Comparison of ENCODE assay signal across 1 cellular context in the genomic region with DNA sequence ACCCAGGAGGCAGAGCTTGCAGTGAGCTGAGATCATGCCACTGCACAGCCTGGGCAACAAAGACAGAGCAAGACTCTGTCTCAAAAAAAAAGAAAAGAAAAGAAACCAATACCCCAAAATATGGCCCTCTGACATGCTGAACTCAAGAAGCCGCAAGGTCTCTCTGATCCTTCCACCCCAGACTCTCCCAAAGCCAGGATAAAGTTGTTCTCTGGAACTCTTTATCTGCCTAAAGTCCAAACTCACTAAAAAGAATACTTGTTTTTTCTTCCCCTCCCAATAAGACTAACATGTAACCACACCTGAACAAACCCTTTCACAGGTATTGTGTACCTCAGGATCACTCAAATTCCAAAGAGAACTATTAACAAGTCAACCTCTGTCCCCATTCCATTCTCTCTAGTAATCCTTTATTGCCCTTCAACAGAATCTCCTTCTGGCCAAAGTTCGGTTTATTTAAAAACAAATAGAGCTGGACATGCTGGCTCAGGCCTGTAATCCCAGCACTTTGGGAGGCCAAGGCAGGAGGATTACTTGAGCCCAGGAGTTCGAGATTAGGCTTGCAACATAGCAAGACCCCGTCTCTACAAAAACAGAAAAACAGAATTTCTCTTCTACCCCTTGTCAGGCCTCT.
TF ChIP-seq lines count a peak whose summit lies in the region.

No MANE protein-coding gene starts in this region.

TF ChIP-seq in HepG2, 621 proteins besides CTCF, POLR2A, EP300 and RAD21 (continued from another document and continues in another):
- TF ChIP-seq, protein P1, sequence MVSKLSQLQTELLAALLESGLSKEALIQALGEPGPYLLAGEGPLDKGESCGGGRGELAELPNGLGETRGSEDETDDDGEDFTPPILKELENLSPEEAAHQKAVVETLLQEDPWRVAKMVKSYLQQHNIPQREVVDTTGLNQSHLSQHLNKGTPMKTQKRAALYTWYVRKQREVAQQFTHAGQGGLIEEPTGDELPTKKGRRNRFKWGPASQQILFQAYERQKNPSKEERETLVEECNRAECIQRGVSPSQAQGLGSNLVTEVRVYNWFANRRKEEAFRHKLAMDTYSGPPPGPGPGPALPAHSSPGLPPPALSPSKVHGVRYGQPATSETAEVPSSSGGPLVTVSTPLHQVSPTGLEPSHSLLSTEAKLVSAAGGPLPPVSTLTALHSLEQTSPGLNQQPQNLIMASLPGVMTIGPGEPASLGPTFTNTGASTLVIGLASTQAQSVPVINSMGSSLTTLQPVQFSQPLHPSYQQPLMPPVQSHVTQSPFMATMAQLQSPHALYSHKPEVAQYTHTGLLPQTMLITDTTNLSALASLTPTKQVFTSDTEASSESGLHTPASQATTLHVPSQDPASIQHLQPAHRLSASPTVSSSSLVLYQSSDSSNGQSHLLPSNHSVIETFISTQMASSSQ (IDR thresholded peaks at IDR 0.05; ENCODE audit: low read depth) = no peak
- TF ChIP-seq, protein P1 (CRISPR knock-in tag; IDR thresholded peaks at IDR 0.05; ENCODE audit: borderline replicate concordance) = no peak
- no peak for TF ChIP-seq ZNF761 (CRISPR knock-in tag; conservative IDR thresholded peaks at IDR 0.05)
- no peak for TF ChIP-seq ZNF367 (CRISPR knock-in tag; IDR thresholded peaks at IDR 0.05; ENCODE audit: borderline replicate concordance)
- TF ChIP-seq, protein P2, sequence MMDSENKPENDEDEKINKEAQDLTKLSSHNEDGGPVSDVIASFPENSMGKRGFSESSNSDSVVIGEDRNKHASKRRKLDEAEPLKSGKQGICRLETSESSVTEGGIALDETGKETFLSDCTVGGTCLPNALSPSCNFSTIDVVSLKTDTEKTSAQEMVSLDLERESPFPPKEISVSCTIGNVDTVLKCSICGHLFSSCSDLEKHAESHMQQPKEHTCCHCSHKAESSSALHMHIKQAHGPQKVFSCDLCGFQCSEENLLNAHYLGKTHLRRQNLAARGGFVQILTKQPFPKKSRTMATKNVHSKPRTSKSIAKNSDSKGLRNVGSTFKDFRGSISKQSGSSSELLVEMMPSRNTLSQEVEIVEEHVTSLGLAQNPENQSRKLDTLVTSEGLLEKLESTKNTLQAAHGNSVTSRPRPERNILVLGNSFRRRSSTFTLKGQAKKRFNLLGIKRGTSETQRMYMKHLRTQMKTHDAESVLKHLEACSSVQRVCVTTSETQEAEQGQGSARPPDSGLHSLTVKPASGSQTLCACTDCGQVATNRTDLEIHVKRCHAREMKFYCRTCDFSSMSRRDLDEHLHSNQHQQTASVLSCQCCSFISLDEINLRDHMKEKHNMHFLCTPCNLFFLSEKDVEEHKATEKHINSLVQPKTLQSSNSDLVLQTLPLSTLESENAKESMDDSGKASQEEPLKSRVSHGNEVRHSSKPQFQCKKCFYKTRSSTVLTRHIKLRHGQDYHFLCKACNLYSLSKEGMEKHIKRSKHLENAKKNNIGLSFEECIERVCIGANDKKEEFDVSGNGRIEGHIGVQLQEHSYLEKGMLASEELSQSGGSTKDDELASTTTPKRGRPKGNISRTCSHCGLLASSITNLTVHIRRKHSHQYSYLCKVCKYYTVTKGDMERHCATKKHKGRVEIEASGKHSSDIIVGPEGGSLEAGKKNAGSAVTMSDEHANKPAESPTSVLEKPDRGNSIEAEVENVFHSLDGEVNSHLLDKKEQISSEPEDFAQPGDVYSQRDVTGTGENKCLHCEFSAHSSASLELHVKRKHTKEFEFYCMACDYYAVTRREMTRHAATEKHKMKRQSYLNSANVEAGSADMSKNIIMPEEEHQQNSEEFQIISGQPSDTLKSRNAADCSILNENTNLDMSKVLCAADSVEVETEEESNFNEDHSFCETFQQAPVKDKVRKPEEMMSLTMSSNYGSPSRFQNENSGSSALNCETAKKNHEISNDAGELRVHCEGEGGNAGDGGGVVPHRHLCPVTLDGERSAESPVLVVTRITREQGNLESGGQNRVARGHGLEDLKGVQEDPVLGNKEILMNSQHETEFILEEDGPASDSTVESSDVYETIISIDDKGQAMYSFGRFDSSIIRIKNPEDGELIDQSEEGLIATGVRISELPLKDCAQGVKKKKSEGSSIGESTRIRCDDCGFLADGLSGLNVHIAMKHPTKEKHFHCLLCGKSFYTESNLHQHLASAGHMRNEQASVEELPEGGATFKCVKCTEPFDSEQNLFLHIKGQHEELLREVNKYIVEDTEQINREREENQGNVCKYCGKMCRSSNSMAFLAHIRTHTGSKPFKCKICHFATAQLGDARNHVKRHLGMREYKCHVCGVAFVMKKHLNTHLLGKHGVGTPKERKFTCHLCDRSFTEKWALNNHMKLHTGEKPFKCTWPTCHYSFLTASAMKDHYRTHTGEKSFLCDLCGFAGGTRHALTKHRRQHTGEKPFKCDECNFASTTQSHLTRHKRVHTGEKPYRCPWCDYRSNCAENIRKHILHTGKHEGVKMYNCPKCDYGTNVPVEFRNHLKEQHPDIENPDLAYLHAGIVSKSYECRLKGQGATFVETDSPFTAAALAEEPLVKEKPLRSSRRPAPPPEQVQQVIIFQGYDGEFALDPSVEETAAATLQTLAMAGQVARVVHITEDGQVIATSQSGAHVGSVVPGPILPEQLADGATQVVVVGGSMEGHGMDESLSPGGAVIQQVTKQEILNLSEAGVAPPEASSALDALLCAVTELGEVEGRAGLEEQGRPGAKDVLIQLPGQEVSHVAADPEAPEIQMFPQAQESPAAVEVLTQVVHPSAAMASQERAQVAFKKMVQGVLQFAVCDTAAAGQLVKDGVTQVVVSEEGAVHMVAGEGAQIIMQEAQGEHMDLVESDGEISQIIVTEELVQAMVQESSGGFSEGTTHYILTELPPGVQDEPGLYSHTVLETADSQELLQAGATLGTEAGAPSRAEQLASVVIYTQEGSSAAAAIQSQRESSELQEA (CRISPR knock-in tag; IDR thresholded peaks at IDR 0.05; ENCODE audit: not compliant biosample characterization) = no peak
- TF ChIP-seq, protein P3, sequence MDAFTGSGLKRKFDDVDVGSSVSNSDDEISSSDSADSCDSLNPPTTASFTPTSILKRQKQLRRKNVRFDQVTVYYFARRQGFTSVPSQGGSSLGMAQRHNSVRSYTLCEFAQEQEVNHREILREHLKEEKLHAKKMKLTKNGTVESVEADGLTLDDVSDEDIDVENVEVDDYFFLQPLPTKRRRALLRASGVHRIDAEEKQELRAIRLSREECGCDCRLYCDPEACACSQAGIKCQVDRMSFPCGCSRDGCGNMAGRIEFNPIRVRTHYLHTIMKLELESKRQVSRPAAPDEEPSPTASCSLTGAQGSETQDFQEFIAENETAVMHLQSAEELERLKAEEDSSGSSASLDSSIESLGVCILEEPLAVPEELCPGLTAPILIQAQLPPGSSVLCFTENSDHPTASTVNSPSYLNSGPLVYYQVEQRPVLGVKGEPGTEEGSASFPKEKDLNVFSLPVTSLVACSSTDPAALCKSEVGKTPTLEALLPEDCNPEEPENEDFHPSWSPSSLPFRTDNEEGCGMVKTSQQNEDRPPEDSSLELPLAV (CRISPR knock-in tag; conservative IDR thresholded peaks at IDR 0.05; ENCODE audit: low read depth) = no peak
- TF ChIP-seq ZNF292 (CRISPR knock-in tag; IDR thresholded peaks at IDR 0.05; ENCODE audit: borderline replicate concordance, low read depth) = no peak
- no peak for TF ChIP-seq ZNF530 (CRISPR knock-in tag; IDR thresholded peaks at IDR 0.05; ENCODE audit: low read depth)
- no peak for TF ChIP-seq ZNF674 (CRISPR knock-in tag; IDR thresholded peaks at IDR 0.05; ENCODE audit: low read depth)
- TF ChIP-seq ZBTB42 (CRISPR knock-in tag; IDR thresholded peaks at IDR 0.05) = no peak
- TF ChIP-seq, protein P4, sequence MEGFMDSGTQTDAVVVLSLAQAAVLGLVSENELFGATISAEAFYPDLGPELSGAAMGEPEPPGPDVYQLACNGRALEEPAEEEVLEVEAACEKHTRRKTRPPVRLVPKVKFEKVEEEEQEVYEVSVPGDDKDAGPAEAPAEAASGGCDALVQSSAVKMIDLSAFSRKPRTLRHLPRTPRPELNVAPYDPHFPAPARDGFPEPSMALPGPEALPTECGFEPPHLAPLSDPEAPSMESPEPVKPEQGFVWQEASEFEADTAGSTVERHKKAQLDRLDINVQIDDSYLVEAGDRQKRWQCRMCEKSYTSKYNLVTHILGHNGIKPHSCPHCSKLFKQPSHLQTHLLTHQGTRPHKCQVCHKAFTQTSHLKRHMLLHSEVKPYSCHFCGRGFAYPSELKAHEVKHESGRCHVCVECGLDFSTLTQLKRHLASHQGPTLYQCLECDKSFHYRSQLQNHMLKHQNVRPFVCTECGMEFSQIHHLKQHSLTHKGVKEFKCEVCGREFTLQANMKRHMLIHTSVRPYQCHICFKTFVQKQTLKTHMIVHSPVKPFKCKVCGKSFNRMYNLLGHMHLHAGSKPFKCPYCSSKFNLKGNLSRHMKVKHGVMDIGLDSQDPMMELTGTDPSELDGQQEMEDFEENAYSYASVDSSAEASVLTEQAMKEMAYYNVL (CRISPR knock-in tag; IDR thresholded peaks at IDR 0.05; ENCODE audit: borderline replicate concordance) = peak; percentile 67; the same call in 1 of the 2 replicates
- TF ChIP-seq ZMYM4 (CRISPR knock-in tag; IDR thresholded peaks at IDR 0.05) = peak; percentile 48; the same call in 1 of the 2 replicates
- TF ChIP-seq HNRNPLL (IDR thresholded peaks at IDR 0.05; ENCODE audit: low read depth, low read length, poor library complexity, severe bottlenecking) = no peak
- TF ChIP-seq, protein P5, sequence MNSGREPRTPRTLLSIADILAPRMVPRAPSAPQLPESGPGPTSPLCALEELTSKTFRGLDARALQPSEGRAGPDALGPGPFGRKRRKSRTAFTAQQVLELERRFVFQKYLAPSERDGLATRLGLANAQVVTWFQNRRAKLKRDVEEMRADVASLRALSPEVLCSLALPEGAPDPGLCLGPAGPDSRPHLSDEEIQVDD (CRISPR knock-in tag; IDR thresholded peaks at IDR 0.05; ENCODE audit: borderline replicate concordance) = no peak
- no peak for TF ChIP-seq ZSCAN9 (CRISPR knock-in tag; IDR thresholded peaks at IDR 0.05; ENCODE audit: borderline replicate concordance)
- TF ChIP-seq ZNF205 (CRISPR knock-in tag; IDR thresholded peaks at IDR 0.05) = no peak; the same call in 1 of the 2 replicates
- TF ChIP-seq ELF4 (CRISPR knock-in tag; IDR thresholded peaks at IDR 0.05; ENCODE audit: borderline replicate concordance) = no peak
- no peak for TF ChIP-seq ZNF282 (IDR thresholded peaks at IDR 0.05; ENCODE audit: partially characterized antibody)
- no peak for TF ChIP-seq MBNL3 (CRISPR knock-in tag; conservative IDR thresholded peaks at IDR 0.05)
- TF ChIP-seq ARID2 (CRISPR knock-in tag; IDR thresholded peaks at IDR 0.05; ENCODE audit: borderline replicate concordance) = no peak
- TF ChIP-seq TBP (CRISPR knock-in tag; IDR thresholded peaks at IDR 0.05) = no peak
- TF ChIP-seq ZFP62 (CRISPR knock-in tag; IDR thresholded peaks at IDR 0.05) = no peak
- TF ChIP-seq ZNF850 (CRISPR knock-in tag; conservative IDR thresholded peaks at IDR 0.05) = no peak
- TF ChIP-seq, protein P6, sequence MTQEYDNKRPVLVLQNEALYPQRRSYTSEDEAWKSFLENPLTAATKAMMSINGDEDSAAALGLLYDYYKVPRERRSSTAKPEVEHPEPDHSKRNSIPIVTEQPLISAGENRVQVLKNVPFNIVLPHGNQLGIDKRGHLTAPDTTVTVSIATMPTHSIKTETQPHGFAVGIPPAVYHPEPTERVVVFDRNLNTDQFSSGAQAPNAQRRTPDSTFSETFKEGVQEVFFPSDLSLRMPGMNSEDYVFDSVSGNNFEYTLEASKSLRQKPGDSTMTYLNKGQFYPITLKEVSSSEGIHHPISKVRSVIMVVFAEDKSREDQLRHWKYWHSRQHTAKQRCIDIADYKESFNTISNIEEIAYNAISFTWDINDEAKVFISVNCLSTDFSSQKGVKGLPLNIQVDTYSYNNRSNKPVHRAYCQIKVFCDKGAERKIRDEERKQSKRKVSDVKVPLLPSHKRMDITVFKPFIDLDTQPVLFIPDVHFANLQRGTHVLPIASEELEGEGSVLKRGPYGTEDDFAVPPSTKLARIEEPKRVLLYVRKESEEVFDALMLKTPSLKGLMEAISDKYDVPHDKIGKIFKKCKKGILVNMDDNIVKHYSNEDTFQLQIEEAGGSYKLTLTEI (CRISPR knock-in tag; conservative IDR thresholded peaks at IDR 0.05) = no peak
- TF ChIP-seq ZNF629 (CRISPR knock-in tag; conservative IDR thresholded peaks at IDR 0.05) = 0 out of 2 replicates have a peak, but pooled peaks have one; percentile 17
- TF ChIP-seq RCOR2 (CRISPR knock-in tag; IDR thresholded peaks at IDR 0.05) = peak; percentile 87
- TF ChIP-seq SAP130 (CRISPR knock-in tag; IDR thresholded peaks at IDR 0.05; ENCODE audit: low read depth) = peak; percentile 70
- TF ChIP-seq, protein P7, sequence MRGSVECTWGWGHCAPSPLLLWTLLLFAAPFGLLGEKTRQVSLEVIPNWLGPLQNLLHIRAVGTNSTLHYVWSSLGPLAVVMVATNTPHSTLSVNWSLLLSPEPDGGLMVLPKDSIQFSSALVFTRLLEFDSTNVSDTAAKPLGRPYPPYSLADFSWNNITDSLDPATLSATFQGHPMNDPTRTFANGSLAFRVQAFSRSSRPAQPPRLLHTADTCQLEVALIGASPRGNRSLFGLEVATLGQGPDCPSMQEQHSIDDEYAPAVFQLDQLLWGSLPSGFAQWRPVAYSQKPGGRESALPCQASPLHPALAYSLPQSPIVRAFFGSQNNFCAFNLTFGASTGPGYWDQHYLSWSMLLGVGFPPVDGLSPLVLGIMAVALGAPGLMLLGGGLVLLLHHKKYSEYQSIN (CRISPR knock-in tag; IDR thresholded peaks at IDR 0.05; ENCODE audit: borderline replicate concordance) = no peak
- TF ChIP-seq ZNF83 (CRISPR knock-in tag; IDR thresholded peaks at IDR 0.05; ENCODE audit: borderline replicate concordance) = no peak
- TF ChIP-seq, protein P8, sequence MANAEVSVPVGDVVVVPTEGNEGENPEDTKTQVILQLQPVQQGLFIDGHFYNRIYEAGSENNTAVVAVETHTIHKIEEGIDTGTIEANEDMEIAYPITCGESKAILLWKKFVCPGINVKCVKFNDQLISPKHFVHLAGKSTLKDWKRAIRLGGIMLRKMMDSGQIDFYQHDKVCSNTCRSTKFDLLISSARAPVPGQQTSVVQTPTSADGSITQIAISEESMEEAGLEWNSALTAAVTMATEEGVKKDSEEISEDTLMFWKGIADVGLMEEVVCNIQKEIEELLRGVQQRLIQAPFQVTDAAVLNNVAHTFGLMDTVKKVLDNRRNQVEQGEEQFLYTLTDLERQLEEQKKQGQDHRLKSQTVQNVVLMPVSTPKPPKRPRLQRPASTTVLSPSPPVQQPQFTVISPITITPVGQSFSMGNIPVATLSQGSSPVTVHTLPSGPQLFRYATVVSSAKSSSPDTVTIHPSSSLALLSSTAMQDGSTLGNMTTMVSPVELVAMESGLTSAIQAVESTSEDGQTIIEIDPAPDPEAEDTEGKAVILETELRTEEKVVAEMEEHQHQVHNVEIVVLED (CRISPR knock-in tag; IDR thresholded peaks at IDR 0.05; ENCODE audit: borderline replicate concordance) = no peak
